In genomic region chr3:132655471-132655870, GRCh38 we compare ENCODE assay signal across 1 cellular context.
TF ChIP-seq lines count a peak whose summit lies in the region.

No MANE protein-coding gene starts in this region.

TF ChIP-seq in GM12878, 131 proteins besides CTCF, POLR2A, EP300 and RAD21:
- TF ChIP-seq CBFB (IDR thresholded peaks at IDR 0.05; ENCODE audit: low read depth), result no peak
- TF ChIP-seq ZZZ3 (IDR thresholded peaks at IDR 0.05; ENCODE audit: control insufficient read depth, insufficient read length, low read depth), result no peak
- TF ChIP-seq, protein P1, sequence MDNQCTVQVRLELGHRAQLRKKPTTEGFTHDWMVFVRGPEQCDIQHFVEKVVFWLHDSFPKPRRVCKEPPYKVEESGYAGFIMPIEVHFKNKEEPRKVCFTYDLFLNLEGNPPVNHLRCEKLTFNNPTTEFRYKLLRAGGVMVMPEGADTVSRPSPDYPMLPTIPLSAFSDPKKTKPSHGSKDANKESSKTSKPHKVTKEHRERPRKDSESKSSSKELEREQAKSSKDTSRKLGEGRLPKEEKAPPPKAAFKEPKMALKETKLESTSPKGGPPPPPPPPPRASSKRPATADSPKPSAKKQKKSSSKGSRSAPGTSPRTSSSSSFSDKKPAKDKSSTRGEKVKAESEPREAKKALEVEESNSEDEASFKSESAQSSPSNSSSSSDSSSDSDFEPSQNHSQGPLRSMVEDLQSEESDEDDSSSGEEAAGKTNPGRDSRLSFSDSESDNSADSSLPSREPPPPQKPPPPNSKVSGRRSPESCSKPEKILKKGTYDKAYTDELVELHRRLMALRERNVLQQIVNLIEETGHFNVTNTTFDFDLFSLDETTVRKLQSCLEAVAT (IDR thresholded peaks at IDR 0.05), result no peak
- no peak for TF ChIP-seq TCF3 (IDR thresholded peaks at IDR 0.05; ENCODE audit: borderline replicate concordance, insufficient read depth, low read depth, low read length)
- TF ChIP-seq IKZF2 (IDR thresholded peaks at IDR 0.05), result no peak
- no peak for TF ChIP-seq SIN3A (IDR thresholded peaks at IDR 0.05; ENCODE audit: low read depth, low read length)
- no peak for TF ChIP-seq RELA (IDR thresholded peaks at IDR 0.05; ENCODE audit: borderline replicate concordance, partially characterized antibody)
- no peak for TF ChIP-seq PAX8 (IDR thresholded peaks at IDR 0.05)
- TF ChIP-seq, protein P2, sequence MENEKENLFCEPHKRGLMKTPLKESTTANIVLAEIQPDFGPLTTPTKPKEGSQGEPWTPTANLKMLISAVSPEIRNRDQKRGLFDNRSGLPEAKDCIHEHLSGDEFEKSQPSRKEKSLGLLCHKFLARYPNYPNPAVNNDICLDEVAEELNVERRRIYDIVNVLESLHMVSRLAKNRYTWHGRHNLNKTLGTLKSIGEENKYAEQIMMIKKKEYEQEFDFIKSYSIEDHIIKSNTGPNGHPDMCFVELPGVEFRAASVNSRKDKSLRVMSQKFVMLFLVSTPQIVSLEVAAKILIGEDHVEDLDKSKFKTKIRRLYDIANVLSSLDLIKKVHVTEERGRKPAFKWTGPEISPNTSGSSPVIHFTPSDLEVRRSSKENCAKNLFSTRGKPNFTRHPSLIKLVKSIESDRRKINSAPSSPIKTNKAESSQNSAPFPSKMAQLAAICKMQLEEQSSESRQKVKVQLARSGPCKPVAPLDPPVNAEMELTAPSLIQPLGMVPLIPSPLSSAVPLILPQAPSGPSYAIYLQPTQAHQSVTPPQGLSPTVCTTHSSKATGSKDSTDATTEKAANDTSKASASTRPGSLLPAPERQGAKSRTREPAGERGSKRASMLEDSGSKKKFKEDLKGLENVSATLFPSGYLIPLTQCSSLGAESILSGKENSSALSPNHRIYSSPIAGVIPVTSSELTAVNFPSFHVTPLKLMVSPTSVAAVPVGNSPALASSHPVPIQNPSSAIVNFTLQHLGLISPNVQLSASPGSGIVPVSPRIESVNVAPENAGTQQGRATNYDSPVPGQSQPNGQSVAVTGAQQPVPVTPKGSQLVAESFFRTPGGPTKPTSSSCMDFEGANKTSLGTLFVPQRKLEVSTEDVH (IDR thresholded peaks at IDR 0.05; ENCODE audit: low read depth, partially characterized antibody), result no peak
- TF ChIP-seq ZNF24 (IDR thresholded peaks at IDR 0.05), result no peak
- no peak for TF ChIP-seq HDAC6 (IDR thresholded peaks at IDR 0.05; ENCODE audit: unreplicated experiment)
- no peak for TF ChIP-seq YY1 (IDR thresholded peaks at IDR 0.05; ENCODE audit: low read depth, low read length)
- TF ChIP-seq ZBTB4 (CRISPR knock-in tag; IDR thresholded peaks at IDR 0.05), result no peak
- TF ChIP-seq NBN (IDR thresholded peaks at IDR 0.05), result no peak
- no peak for TF ChIP-seq HCFC1 (IDR thresholded peaks at IDR 0.05; ENCODE audit: low read length)
- TF ChIP-seq CBX5 (IDR thresholded peaks at IDR 0.05; ENCODE audit: low read depth), result no peak
- no peak for TF ChIP-seq BACH1 (IDR thresholded peaks at IDR 0.05; ENCODE audit: borderline replicate concordance)
- no peak for TF ChIP-seq ZNF217 (IDR thresholded peaks at IDR 0.05)
- no peak for TF ChIP-seq ATF3 (IDR thresholded peaks at IDR 0.05; ENCODE audit: borderline replicate concordance, extremely low read depth, low read depth, low read length)
